Comparison of ENCODE assay signal across 8 cellular contexts in genomic region chr2:144516981-144517824, GRCh38. TPM values are rescaled to one million over a fixed set of nuclear protein-coding genes. Genes with fewer than 3 reads are reported as not detected.
A peak's percentile ranks its signal among the peaks of the same experiment; 100 is the strongest.
DNase-seq lines count a peak whose midpoint lies in the region; ATAC-seq and TF ChIP-seq lines count a peak whose summit lies in the region.

No MANE protein-coding gene starts in this region.

- H3K27ac Mint-ChIP-seq in CD4-positive, alpha-beta memory T cell = peak overlapping the region in 5 of 7 donors; percentile 80 to 94 (median 90)

- H3K4me3 Mint-ChIP-seq in CD4-positive, alpha-beta memory T cell = peak overlapping the region in 3 of 8 donors; percentile 98 to 100 (median 99)

- H3K4me1 ChIP-seq in CD4-positive, alpha-beta memory T cell (ENCODE audit: insufficient read depth, low read length) = peaks cover 26% of the 10 kb centered on the region
- H3K4me1 ChIP-seq in iPS-15b (ENCODE audit: control insufficient read depth, insufficient read depth, low read length) = peaks cover 23% of the 10 kb centered on the region

- H3K4me1 Mint-ChIP-seq in CD4-positive, alpha-beta memory T cell = peaks cover 7 to 11% (median 9%) of the 10 kb centered on the region in 4 donors

- peak; percentile 35 to 59 (median 54) for DNase-seq in CD4-positive, alpha-beta memory T cell
- DNase-seq in GM19240 (ENCODE audit: insufficient read length, low spot score) (peak; percentile 23), RWPE1 (ENCODE audit: low spot score) (peak; percentile 70), astrocyte of the cerebellum (ENCODE audit: low read depth) (peak; percentile 87), sciatic nerve (ENCODE audit: low spot score) (peak; percentile 78), SW480 (ENCODE audit: low spot score) (no peak)

- ATAC-seq in HG03280 (IDR thresholded peaks at IDR 0.05; ENCODE audit: unreplicated experiment) (peak; percentile 60), sciatic nerve (peak; percentile 55)

- H3K27me3 Mint-ChIP-seq in CD4-positive, alpha-beta memory T cell = peaks cover 35 to 46% of the 10 kb centered on the region in 2 donors

- H3K9me3 Mint-ChIP-seq in CD4-positive, alpha-beta memory T cell = peaks cover 0 to 2% (median 0%) of the 10 kb centered on the region in 8 donors

- POLR2A ChIA-PET in CD4-positive, alpha-beta memory T cell (lab: Charles Lee; ENCODE audit: partially characterized antibody) = no interaction called here
- POLR2A ChIA-PET in RWPE1 (lab: Yijun Ruan, JAX; ENCODE audit: low non-redundant PET) = no interaction called here

- H3K27ac ChIP-seq in CD4-positive, alpha-beta memory T cell (ENCODE audit: low read depth, low read length) = peak overlapping the region; percentile 44
- peak overlapping the region; percentile 76 for H3K27ac ChIP-seq in RWPE1

- in situ Hi-C loops in astrocyte of the cerebellum (cut with HindIII; ENCODE audit: low sequenced_read_pairs) = loop anchor here (25.0 kb wide), 1 partner anchor 1245 kb away; no protein-coding TSS in a partner anchor

- peak overlapping the region; percentile 36 to 63 for H3K4me3 ChIP-seq in CD4-positive, alpha-beta memory T cell (ENCODE audit: low read length in 2 of 2)
- H3K4me3 ChIP-seq in astrocyte of the cerebellum (ENCODE audit: low read depth, low read length) (peak overlapping the region; percentile 73), iPS-15b (ENCODE audit: low read depth, low read length) (peak overlapping the region; percentile 66)

- peaks cover 26% of the 10 kb centered on the region for H3K27me3 ChIP-seq in CD4-positive, alpha-beta memory T cell (ENCODE audit: insufficient read depth, low read length)
- H3K27me3 ChIP-seq in iPS-15b (ENCODE audit: control insufficient read depth, insufficient read depth, low read length) = peaks cover 81% of the 10 kb centered on the region

- H3K36me3 ChIP-seq in CD4-positive, alpha-beta memory T cell (ENCODE audit: insufficient read depth, low read length) = no peaks in the 10 kb centered on the region
- no peaks in the 10 kb centered on the region for H3K36me3 ChIP-seq in iPS-15b (ENCODE audit: control insufficient read depth, insufficient read depth, low read length)

- no peak overlapping the region for H3K9ac ChIP-seq in iPS-15b (ENCODE audit: low read depth, low read length)

- peaks cover 3 to 4% of the 10 kb centered on the region in 2 donors for H3K36me3 Mint-ChIP-seq in CD4-positive, alpha-beta memory T cell

- intact Hi-C loops in CD4-positive, alpha-beta memory T cell (cut with micrococcal nuclease) = loop anchor here (5.0 kb wide), 1 partner anchor 185 kb away; a partner anchor contains a TSS
- intact Hi-C loops in sciatic nerve (cut with DNase I) = no loop called here

- CTCF ChIA-PET in CD4-positive, alpha-beta memory T cell (lab: Charles Lee; ENCODE audit: partially characterized antibody) = interaction anchor here (1.0 kb wide), 1 partner anchor 354 kb away, joined by 3 read pairs; no protein-coding TSS in a partner anchor
- CTCF ChIA-PET in RWPE1 (lab: Yijun Ruan, JAX) = no interaction called here

- H3K9me3 ChIP-seq in CD4-positive, alpha-beta memory T cell (ENCODE audit: control insufficient read depth in 1 of 2, low read length in 2 of 2) = no peaks in the 10 kb centered on the region
- no peaks in the 10 kb centered on the region for H3K9me3 ChIP-seq in iPS-15b (ENCODE audit: control insufficient read depth, insufficient read depth, low read length)

- no peak for TF ChIP-seq CTCF in RWPE1 (conservative IDR thresholded peaks at IDR 0.05; ENCODE audit: low read depth)
- no peak for TF ChIP-seq CTCF in astrocyte of the cerebellum (IDR thresholded peaks at IDR 0.05; ENCODE audit: low read depth, low read length, missing control alignments)

RNA-seq across cellular contexts. Expression of gene ZEB2, which starts 2.7 kb away (rescaled TPM):
- total RNA-seq in CD4-positive, alpha-beta memory T cell = 1 to 10 TPM; 3.6 to 5.2 TPM
- polyA plus RNA-seq in CD4-positive, alpha-beta memory T cell = 1 to 10 TPM in 1 of 2 donors, under 1 TPM in 1; 0.83 to 1.5 TPM
- total RNA-seq in sciatic nerve = 440 TPM

Comparison
In these comparisons a context has a peak if more than half of its experiments do, and no peak if none do; other contexts are left out.
1. RNA of gene ZEB2, which starts 2.7 kb away (total RNA-seq): 440 TPM in sciatic nerve (single experiment); 3.6 to 5.2 TPM in CD4-positive, alpha-beta memory T cell; every median in the first group is over 10 times any median in the second.
2. Peak in every context shown above with its lines, with median percentiles within 50 percentile points of each other: H3K4me3 ChIP-seq.